ENCODE assay signal across 8 cellular contexts in the genomic region with DNA sequence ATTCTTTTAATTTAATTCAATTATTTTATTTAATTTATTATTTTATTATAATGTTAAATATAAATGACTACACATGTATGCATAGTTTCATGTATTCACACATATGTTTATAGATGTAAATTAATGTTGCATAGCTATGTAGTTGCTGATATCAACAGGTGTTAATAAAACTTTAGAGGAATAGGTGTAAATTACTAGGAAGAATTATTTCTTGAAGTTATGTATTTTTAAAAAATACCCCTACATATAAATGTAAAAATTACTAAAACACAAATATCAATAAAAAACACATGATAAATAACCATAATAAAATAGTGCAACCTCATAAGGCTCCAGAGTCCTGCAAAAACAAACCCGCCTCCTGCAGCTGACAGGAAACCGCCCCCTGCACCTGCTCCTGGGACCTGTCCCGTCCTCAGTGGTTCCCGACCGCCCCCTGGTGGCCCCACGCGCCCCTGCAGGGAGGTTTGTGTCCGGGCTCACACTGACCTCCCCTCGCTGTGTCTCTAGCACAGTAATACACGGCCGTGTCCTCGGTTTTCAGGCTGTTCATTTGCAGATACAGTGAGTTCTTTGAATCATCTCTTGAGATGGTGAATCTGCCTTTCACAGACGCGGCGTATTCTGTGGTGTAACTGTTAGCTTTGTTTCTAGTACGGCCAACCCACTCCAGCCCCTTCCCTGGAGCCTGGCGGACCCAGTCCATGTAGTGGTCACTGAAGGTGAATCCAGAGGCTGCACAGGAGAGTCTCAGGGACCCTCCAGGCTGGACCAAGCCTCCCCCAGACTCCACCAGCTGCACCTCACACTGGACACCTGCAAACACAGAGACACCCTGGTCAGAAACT.
DNase-seq lines count a peak whose midpoint lies in the region; TF ChIP-seq lines count a peak whose summit lies in the region.

No MANE protein-coding gene starts in this region.

- TF ChIP-seq CTCF in neutrophil (IDR thresholded peaks at IDR 0.05), result peak; percentile 83
- TF ChIP-seq CTCF in uterus (IDR thresholded peaks at IDR 0.05), result peak in 3 of 4 experiments; percentile 7 to 20 (median 16)

- H3K9me3 ChIP-seq in neutrophil (no peaks in the 10 kb centered on the region), uterus (no peaks in the 10 kb centered on the region)

- intact Hi-C loops in uterus (cut with DNase I; ENCODE audit: low total_unique reads), result no loop called here

- no peaks in the 10 kb centered on the region for H3K4me1 ChIP-seq in neutrophil (ENCODE audit: control insufficient read depth in 1 of 2, insufficient read depth in 1 of 2, low read depth in 1 of 2, low read length in 1 of 2)
- no peaks in the 10 kb centered on the region for H3K4me1 ChIP-seq in uterus

- no peaks in the 10 kb centered on the region for H3K27me3 ChIP-seq in neutrophil
- no peaks in the 10 kb centered on the region for H3K27me3 ChIP-seq in uterus

- no peak for TF ChIP-seq POLR2A in uterus (IDR thresholded peaks at IDR 0.05)

- no peaks in the 10 kb centered on the region for H3K36me3 ChIP-seq in neutrophil
- H3K36me3 ChIP-seq in uterus, result no peaks in the 10 kb centered on the region

- H3K27ac ChIP-seq in neutrophil, result no peak overlapping the region
- H3K27ac ChIP-seq in uterus, result no peak overlapping the region

- H3K4me3 ChIP-seq in neutrophil (ENCODE audit: low read depth in 1 of 2, low read length in 1 of 2), result no peak overlapping the region
- no peak overlapping the region for H3K4me3 ChIP-seq in uterus

- peak; percentile 70 for DNase-seq in NK-92 treated with Interleukin-12 subunit alpha and Interleukin-12 subunit beta, amount 100 ng/mL, for 24 hours (lab: John Stamatoyannopoulos, UW)
- DNase-seq in NK-92 (lab: John Stamatoyannopoulos, UW; ENCODE audit: unreplicated experiment) (no peak), NCI-H1930 (lab: John Stamatoyannopoulos, UW) (peak; percentile 34 to 52), dermis blood vessel endothelial cell (peak; percentile 1), uterus (peak in 1 of 2 donors; percentile 30), superior temporal gyrus (ENCODE audit: extremely low spot score) (no peak)
- DNase-seq in activated CD4-positive, alpha-beta T cell treated with anti-CD3 and anti-CD28 coated beads for 1 hour, result peak; percentile 51

Comparison
In these comparisons a context has a peak if more than half of its experiments do, and no peak if none do; other contexts are left out.
1. DNase-seq: peak in NK-92 treated with Interleukin-12 subunit alpha and Interleukin-12 subunit beta, amount 100 ng/mL, for 24 hours (single experiment), NCI-H1930 (2 of 2), activated CD4-positive, alpha-beta T cell treated with anti-CD3 and anti-CD28 coated beads for 1 hour (single experiment) and dermis blood vessel endothelial cell (single experiment); none in NK-92 (single experiment) and superior temporal gyrus (single experiment).